ENCODE assay signal across 22 cellular contexts in genomic region chr17:9802701-9803100, GRCh38. TPM values are rescaled to one million over a fixed set of nuclear protein-coding genes. Genes with fewer than 3 reads are reported as not detected.
A peak's percentile ranks its signal among the peaks of the same experiment; 100 is the strongest.
DNase-seq lines count a peak whose midpoint lies in the region; ATAC-seq and TF ChIP-seq lines count a peak whose summit lies in the region.
"Had no signal": no experiment of that assay in that cellular context is flagged by ENCODE, and none has a peak within 500 bp of the region (broad histone marks: within the 10 kb centered on the region; RNA-seq: fewer than 3 reads in every experiment).

No MANE protein-coding gene starts in this region.

- intact Hi-C loops in Right ventricle myocardium superior (cut with DNase I) (no loop called here), cardiac septum (cut with DNase I) (no loop called here), HCT116 (cut with micrococcal nuclease) (no loop called here)

- no peak for TF ChIP-seq CTCF in HCT116 (IDR thresholded peaks at IDR 0.05 in 2 of 3, conservative IDR thresholded peaks at IDR 0.05 in 1 of 3; ENCODE audit: borderline replicate concordance in 1 of 3, insufficient read depth in 1 of 3, low read depth in 2 of 3, low read length in 2 of 3)
- TF ChIP-seq CTCF in RWPE2 (IDR thresholded peaks at IDR 0.05; ENCODE audit: poor library complexity, severe bottlenecking): no peak

- TF ChIP-seq RAD21 in HCT116 (IDR thresholded peaks at IDR 0.05; ENCODE audit: low read depth): no peak

- CTCF ChIA-PET in HCT116 (lab: Charles Lee): interaction anchor here (1.3 kb wide), 1 partner anchor 34 kb away, joined by 3 read pairs; no protein-coding TSS in a partner anchor

- H3K27me3 ChIP-seq in HCT116 (ENCODE audit: insufficient read depth, low read length) (no peaks in the 10 kb centered on the region), RWPE2 (ENCODE audit: insufficient read depth, poor library complexity, severe bottlenecking) (no peaks in the 10 kb centered on the region)
- H3K27me3 ChIP-seq: BLaER1 treated with 17β-estradiol and CSF1 and Interleukin-3, amounts not matched to agents 10 nM and 100 nM had no signal

- H3K36me3 ChIP-seq in HCT116 (ENCODE audit: control insufficient read depth in 1 of 2, insufficient read depth in 2 of 2, low read length in 2 of 2): no peaks in the 10 kb centered on the region
- no peaks in the 10 kb centered on the region for H3K36me3 ChIP-seq in RWPE2 (ENCODE audit: low read depth)
- H3K36me3 ChIP-seq: BLaER1 treated with 17β-estradiol and CSF1 and Interleukin-3, amounts not matched to agents 10 nM and 100 nM; HAP-1 had no signal

- H2AFZ ChIP-seq in HCT116 (ENCODE audit: low read depth, low read length, poor library complexity, severe bottlenecking): peak overlapping the region; percentile 100

- H4K20me1 ChIP-seq in HCT116 (ENCODE audit: insufficient read depth): no peaks in the 10 kb centered on the region
- H4K20me1 ChIP-seq: BLaER1 treated with 17β-estradiol and CSF1 and Interleukin-3, amounts not matched to agents 10 nM and 100 nM had no signal

- H3K4me2 ChIP-seq in HCT116 (ENCODE audit: low read length): peak overlapping the region; percentile 78
- H3K4me2 ChIP-seq: BLaER1 treated with 17β-estradiol and CSF1 and Interleukin-3, amounts not matched to agents 10 nM and 100 nM had no signal

- DNase-seq in Right ventricle myocardium superior (no peak), cardiac septum (ENCODE audit: low spot score) (no peak), HCT116 (ENCODE audit: low read depth, low spot score) (no peak), RWPE2 (ENCODE audit: low spot score) (no peak), putamen (ENCODE audit: low spot score) (peak; percentile 34), NK-92 (lab: John Stamatoyannopoulos, UW; ENCODE audit: unreplicated experiment) (no peak), NCI-H1694 (lab: John Stamatoyannopoulos, UW) (no peak)
- DNase-seq: 8988T; DMS153; MV-4-11; NCI-H1436 treated with DMSO at 0.1 percent for 48 hours; NCI-H2081 treated with DMSO at 0.1 percent for 48 hours; NCI-H526; NK-92 treated with Interleukin-12 subunit alpha and Interleukin-12 subunit beta, amount 100 ng/mL, for 24 hours; OCI-M1; SHP77 had no signal

- H3K4me3 ChIP-seq in HCT116 (replicated peaks in 1 of 2; ENCODE audit: low read depth in 1 of 2, low read length in 2 of 2) (peak overlapping the region; percentile 4 to 46), RWPE2 (ENCODE audit: severe bottlenecking) (no peak overlapping the region)
- H3K4me3 ChIP-seq: BLaER1 treated with 17β-estradiol and CSF1 and Interleukin-3, amounts not matched to agents 10 nM and 100 nM; GM12878; HAP-1 had no signal

- peaks cover 12 to 16% of the 10 kb centered on the region in 2 experiments; a peak in 3 of 4 replicates for H3K4me1 ChIP-seq in HCT116 (ENCODE audit: control insufficient read depth in 1 of 2, insufficient read depth in 2 of 2, low read length in 2 of 2)
- H3K4me1 ChIP-seq in RWPE2 (ENCODE audit: insufficient read depth, poor library complexity, severe bottlenecking): peaks cover 9% of the 10 kb centered on the region
- H3K4me1 ChIP-seq: HAP-1 had no signal

- POLR2A ChIA-PET in HCT116 (lab: Charles Lee): no interaction called here

- TF ChIP-seq POLR2A in HCT116 (IDR thresholded peaks at IDR 0.05; ENCODE audit: borderline replicate concordance, extremely low read depth, insufficient read depth, insufficient read length): no peak

- H3K27ac ChIP-seq in HCT116 (ENCODE audit: low read depth, low read length) (peak overlapping the region; percentile 16; the same call in 1 of the 2 replicates), RWPE2 (ENCODE audit: poor library complexity, severe bottlenecking) (peak overlapping the region; percentile 25)
- H3K27ac ChIP-seq: BLaER1 treated with 17β-estradiol and CSF1 and Interleukin-3, amounts not matched to agents 10 nM and 100 nM had no signal

- RAD21 ChIA-PET in HCT116 (lab: Charles Lee; ENCODE audit: low non-redundant PET in 1 of 2, low total read pairs in 2 of 2, uncharacterized antibody in 2 of 2, unreplicated experiment in 2 of 2): no interaction called here

- no peaks in the 10 kb centered on the region for H3K9me2 ChIP-seq in HCT116 (ENCODE audit: insufficient read depth)

- no peaks in the 10 kb centered on the region for H3K79me2 ChIP-seq in HCT116 (ENCODE audit: insufficient read depth, low read length)

- H3K9ac ChIP-seq in HCT116 (ENCODE audit: low read length): peak overlapping the region; percentile 44
- H3K9ac ChIP-seq: BLaER1 treated with 17β-estradiol and CSF1 and Interleukin-3, amounts not matched to agents 10 nM and 100 nM had no signal

- BruUV-seq in HCT116 (replicated peaks; lab: Mats Ljungman, UMichigan): no TSS peak

- H3K9me3 ChIP-seq in HCT116 (ENCODE audit: control insufficient read depth in 1 of 2, insufficient read depth in 1 of 2, low read depth in 1 of 2, low read length in 2 of 2) (no peaks in the 10 kb centered on the region), RWPE2 (ENCODE audit: severe bottlenecking) (no peaks in the 10 kb centered on the region)
- H3K9me3 ChIP-seq: HAP-1 had no signal

- ATAC-seq in Right ventricle myocardium superior (ENCODE audit: poor library complexity) (peak; percentile 12), HCT116 (peak; percentile 73), RWPE2 (ENCODE audit: low read depth) (peak; percentile 27; the same call in 1 of the 3 replicates), GM21723 (IDR thresholded peaks at IDR 0.05; ENCODE audit: unreplicated experiment) (no peak)
- ATAC-seq: GM12878 had no signal

TF ChIP-seq in HCT116, 20 proteins besides CTCF, POLR2A, EP300 and RAD21:
- no peak for TF ChIP-seq TCF7L2 (IDR thresholded peaks at IDR 0.05; ENCODE audit: borderline replicate concordance, extremely low read depth, insufficient read depth, insufficient read length)

RNA-seq across cellular contexts. Expression of gene DHRS7C, which starts 11.3 kb away (rescaled TPM):
- 71.6 TPM for total RNA-seq in Right ventricle myocardium superior
- total RNA-seq in cardiac septum: 0.89 TPM
- not detected for total RNA-seq in HCT116 (2021; ENCODE audit: unreplicated experiment)
- polyA plus RNA-seq in HCT116 (2012): not detected in 2 replicates
- total RNA-seq: GM12878, LHCN-M2 had no signal
- polyA plus RNA-seq: GM12878, IgD-negative memory B cell had no signal

RNA-seq across cellular contexts. Expression of gene GSG1L2, which starts 19.2 kb away (rescaled TPM):
- total RNA-seq in Right ventricle myocardium superior (not detected), cardiac septum (not detected), HCT116 (2021; ENCODE audit: unreplicated experiment) (not detected)
- polyA plus RNA-seq in HCT116 (2012): not detected in 2 replicates
- total RNA-seq: GM12878, LHCN-M2 had no signal
- polyA plus RNA-seq: GM12878, IgD-negative memory B cell had no signal

RNA-seq across cellular contexts. Expression of gene GLP2R, which starts 23.0 kb away (rescaled TPM):
- total RNA-seq in Right ventricle myocardium superior: 0.11 TPM
- total RNA-seq in cardiac septum: 0.05 TPM
- total RNA-seq in HCT116 (2021; ENCODE audit: unreplicated experiment): not detected
- 0.02 TPM in 1 of 2 replicates, not detected in the other for polyA plus RNA-seq in HCT116 (2012)
- total RNA-seq: GM12878, LHCN-M2 had no signal
- polyA plus RNA-seq: GM12878, IgD-negative memory B cell had no signal

Comparison
In these comparisons a context has a peak if more than half of its experiments do, and no peak if none do; other contexts are left out.
1. RNA of gene DHRS7C, which starts 11.3 kb away (total RNA-seq): 71.6 TPM in Right ventricle myocardium superior (single experiment); 0.89 TPM in cardiac septum (single experiment) and not detected in HCT116 (single experiment); every median in the first group is over 10 times any median in the second.